ENCODE assay signal across 1 cellular context in the genomic region with DNA sequence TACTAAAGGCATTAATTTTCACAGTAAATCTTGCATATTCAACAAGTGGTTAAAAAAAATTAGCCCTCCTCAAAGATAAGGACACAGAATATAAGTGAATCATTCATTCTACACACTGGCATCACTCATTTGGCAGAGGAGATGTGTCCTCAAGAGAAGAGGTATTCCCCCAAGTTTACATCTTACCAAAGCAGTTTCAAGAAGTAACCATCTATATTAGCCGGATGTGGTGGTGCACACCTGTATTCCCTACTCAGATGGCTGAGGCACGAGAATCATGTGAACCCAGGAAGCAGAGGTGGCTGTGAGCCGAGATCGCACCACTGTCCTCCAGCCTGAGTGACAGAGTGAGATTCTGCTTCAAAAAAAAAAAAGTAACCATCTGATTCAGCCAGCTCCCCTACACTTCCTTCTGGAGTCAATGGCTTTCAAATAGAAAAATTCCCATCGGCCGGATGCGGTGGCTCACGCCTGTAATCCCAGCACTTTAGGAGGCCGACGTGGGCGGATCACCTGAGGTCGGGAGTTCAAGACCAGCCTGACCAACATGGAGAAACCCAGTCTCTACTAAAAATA.
TF ChIP-seq lines count a peak whose summit lies in the region.

No MANE protein-coding gene starts in this region.

TF ChIP-seq in WTC11, 78 proteins besides CTCF, POLR2A, EP300 and RAD21 (continued from another document):
- no peak for TF ChIP-seq ZSCAN18 (CRISPR knock-in tag; IDR thresholded peaks at IDR 0.05)
- no peak for TF ChIP-seq GTF2I (CRISPR knock-in tag; conservative IDR thresholded peaks at IDR 0.05)
- TF ChIP-seq ZNF532 (CRISPR knock-in tag; IDR thresholded peaks at IDR 0.05; ENCODE audit: borderline replicate concordance): no peak
- no peak for TF ChIP-seq ZNF423 (CRISPR knock-in tag; IDR thresholded peaks at IDR 0.05)
- TF ChIP-seq FOXJ3 (CRISPR knock-in tag; IDR thresholded peaks at IDR 0.05; ENCODE audit: borderline replicate concordance): no peak
- TF ChIP-seq, protein P1, sequence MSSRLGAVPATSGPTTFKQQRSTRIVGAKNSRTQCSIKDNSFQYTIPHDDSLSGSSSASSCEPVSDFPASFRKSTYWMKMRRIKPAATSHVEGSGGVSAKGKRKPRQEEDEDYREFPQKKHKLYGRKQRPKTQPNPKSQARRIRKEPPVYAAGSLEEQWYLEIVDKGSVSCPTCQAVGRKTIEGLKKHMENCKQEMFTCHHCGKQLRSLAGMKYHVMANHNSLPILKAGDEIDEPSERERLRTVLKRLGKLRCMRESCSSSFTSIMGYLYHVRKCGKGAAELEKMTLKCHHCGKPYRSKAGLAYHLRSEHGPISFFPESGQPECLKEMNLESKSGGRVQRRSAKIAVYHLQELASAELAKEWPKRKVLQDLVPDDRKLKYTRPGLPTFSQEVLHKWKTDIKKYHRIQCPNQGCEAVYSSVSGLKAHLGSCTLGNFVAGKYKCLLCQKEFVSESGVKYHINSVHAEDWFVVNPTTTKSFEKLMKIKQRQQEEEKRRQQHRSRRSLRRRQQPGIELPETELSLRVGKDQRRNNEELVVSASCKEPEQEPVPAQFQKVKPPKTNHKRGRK (CRISPR knock-in tag; IDR thresholded peaks at IDR 0.05; ENCODE audit: borderline replicate concordance): no peak
- no peak for TF ChIP-seq SMAD3 (CRISPR knock-in tag; IDR thresholded peaks at IDR 0.05; ENCODE audit: borderline replicate concordance)
- TF ChIP-seq NR3C1 (CRISPR knock-in tag; conservative IDR thresholded peaks at IDR 0.05; ENCODE audit: low read depth): no peak
- no peak for TF ChIP-seq ZNF121 (CRISPR knock-in tag; IDR thresholded peaks at IDR 0.05)
- TF ChIP-seq, protein P2, sequence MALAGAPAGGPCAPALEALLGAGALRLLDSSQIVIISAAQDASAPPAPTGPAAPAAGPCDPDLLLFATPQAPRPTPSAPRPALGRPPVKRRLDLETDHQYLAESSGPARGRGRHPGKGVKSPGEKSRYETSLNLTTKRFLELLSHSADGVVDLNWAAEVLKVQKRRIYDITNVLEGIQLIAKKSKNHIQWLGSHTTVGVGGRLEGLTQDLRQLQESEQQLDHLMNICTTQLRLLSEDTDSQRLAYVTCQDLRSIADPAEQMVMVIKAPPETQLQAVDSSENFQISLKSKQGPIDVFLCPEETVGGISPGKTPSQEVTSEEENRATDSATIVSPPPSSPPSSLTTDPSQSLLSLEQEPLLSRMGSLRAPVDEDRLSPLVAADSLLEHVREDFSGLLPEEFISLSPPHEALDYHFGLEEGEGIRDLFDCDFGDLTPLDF (CRISPR knock-in tag; IDR thresholded peaks at IDR 0.05): no peak
- no peak for TF ChIP-seq RELA (CRISPR knock-in tag; IDR thresholded peaks at IDR 0.05; ENCODE audit: borderline replicate concordance)
